2 cellular contexts compared by ENCODE assay signal in genomic region chr11:78588517-78588916, GRCh38.
TF ChIP-seq lines count a peak whose summit lies in the region.

No MANE protein-coding gene starts in this region.

TF ChIP-seq in HepG2, 621 proteins besides CTCF, POLR2A, EP300 and RAD21:
- no peak for TF ChIP-seq ZSCAN29 (CRISPR knock-in tag; conservative IDR thresholded peaks at IDR 0.05)
- TF ChIP-seq IKZF4 (CRISPR knock-in tag; IDR thresholded peaks at IDR 0.05; ENCODE audit: borderline replicate concordance, low read depth, not compliant biosample characterization), result no peak
- no peak for TF ChIP-seq HDAC1 (CRISPR knock-in tag; IDR thresholded peaks at IDR 0.05)
- TF ChIP-seq, protein P1, sequence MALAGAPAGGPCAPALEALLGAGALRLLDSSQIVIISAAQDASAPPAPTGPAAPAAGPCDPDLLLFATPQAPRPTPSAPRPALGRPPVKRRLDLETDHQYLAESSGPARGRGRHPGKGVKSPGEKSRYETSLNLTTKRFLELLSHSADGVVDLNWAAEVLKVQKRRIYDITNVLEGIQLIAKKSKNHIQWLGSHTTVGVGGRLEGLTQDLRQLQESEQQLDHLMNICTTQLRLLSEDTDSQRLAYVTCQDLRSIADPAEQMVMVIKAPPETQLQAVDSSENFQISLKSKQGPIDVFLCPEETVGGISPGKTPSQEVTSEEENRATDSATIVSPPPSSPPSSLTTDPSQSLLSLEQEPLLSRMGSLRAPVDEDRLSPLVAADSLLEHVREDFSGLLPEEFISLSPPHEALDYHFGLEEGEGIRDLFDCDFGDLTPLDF (CRISPR knock-in tag; IDR thresholded peaks at IDR 0.05), result no peak
- TF ChIP-seq ZNF234 (CRISPR knock-in tag; conservative IDR thresholded peaks at IDR 0.05), result no peak
- TF ChIP-seq KLF6 (CRISPR knock-in tag; IDR thresholded peaks at IDR 0.05), result no peak
- TF ChIP-seq, protein P2, sequence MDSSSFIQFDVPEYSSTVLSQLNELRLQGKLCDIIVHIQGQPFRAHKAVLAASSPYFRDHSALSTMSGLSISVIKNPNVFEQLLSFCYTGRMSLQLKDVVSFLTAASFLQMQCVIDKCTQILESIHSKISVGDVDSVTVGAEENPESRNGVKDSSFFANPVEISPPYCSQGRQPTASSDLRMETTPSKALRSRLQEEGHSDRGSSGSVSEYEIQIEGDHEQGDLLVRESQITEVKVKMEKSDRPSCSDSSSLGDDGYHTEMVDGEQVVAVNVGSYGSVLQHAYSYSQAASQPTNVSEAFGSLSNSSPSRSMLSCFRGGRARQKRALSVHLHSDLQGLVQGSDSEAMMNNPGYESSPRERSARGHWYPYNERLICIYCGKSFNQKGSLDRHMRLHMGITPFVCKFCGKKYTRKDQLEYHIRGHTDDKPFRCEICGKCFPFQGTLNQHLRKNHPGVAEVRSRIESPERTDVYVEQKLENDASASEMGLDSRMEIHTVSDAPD (CRISPR knock-in tag; IDR thresholded peaks at IDR 0.05), result no peak
- TF ChIP-seq, protein P3, sequence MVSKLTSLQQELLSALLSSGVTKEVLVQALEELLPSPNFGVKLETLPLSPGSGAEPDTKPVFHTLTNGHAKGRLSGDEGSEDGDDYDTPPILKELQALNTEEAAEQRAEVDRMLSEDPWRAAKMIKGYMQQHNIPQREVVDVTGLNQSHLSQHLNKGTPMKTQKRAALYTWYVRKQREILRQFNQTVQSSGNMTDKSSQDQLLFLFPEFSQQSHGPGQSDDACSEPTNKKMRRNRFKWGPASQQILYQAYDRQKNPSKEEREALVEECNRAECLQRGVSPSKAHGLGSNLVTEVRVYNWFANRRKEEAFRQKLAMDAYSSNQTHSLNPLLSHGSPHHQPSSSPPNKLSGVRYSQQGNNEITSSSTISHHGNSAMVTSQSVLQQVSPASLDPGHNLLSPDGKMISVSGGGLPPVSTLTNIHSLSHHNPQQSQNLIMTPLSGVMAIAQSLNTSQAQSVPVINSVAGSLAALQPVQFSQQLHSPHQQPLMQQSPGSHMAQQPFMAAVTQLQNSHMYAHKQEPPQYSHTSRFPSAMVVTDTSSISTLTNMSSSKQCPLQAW (CRISPR knock-in tag; IDR thresholded peaks at IDR 0.05), result no peak
- TF ChIP-seq RELA (CRISPR knock-in tag; IDR thresholded peaks at IDR 0.05), result no peak
- no peak for TF ChIP-seq ZNF136 (CRISPR knock-in tag; IDR thresholded peaks at IDR 0.05; ENCODE audit: low read depth)
- no peak for TF ChIP-seq REST (IDR thresholded peaks at IDR 0.05; ENCODE audit: borderline replicate concordance in 1 of 2, low read depth in 1 of 2, low read length in 2 of 2)
- no peak for TF ChIP-seq POGK (CRISPR knock-in tag; conservative IDR thresholded peaks at IDR 0.05)
- no peak for TF ChIP-seq SALL2 (CRISPR knock-in tag; IDR thresholded peaks at IDR 0.05)
- no peak for TF ChIP-seq NAIF1 (CRISPR knock-in tag; IDR thresholded peaks at IDR 0.05; ENCODE audit: borderline replicate concordance)
- no peak for TF ChIP-seq ZNF749 (CRISPR knock-in tag; IDR thresholded peaks at IDR 0.05; ENCODE audit: borderline replicate concordance)

TF ChIP-seq in K562, 482 proteins besides CTCF, POLR2A, EP300 and RAD21:
- TF ChIP-seq KAT8 (IDR thresholded peaks at IDR 0.05; ENCODE audit: low read depth) (no peak), HNRNPUL1 (IDR thresholded peaks at IDR 0.05; ENCODE audit: low read length) (no peak), MEIS2 (IDR thresholded peaks at IDR 0.05; ENCODE audit: partially characterized antibody) (no peak), RFX1 (IDR thresholded peaks at IDR 0.05) (no peak), NR4A1 (CRISPR knock-in tag; IDR thresholded peaks at IDR 0.05) (no peak), NR4A1 (tag; IDR thresholded peaks at IDR 0.05) (no peak), VEZF1 (CRISPR knock-in tag; IDR thresholded peaks at IDR 0.05) (peak; percentile 29; the same call in 1 of the 2 replicates), ZNF766 (CRISPR knock-in tag; conservative IDR thresholded peaks at IDR 0.05) (peak; percentile 82), NRF1 (conservative IDR thresholded peaks at IDR 0.05 in 1 of 2, IDR thresholded peaks at IDR 0.05 in 1 of 2) (no peak), RBM34 (IDR thresholded peaks at IDR 0.05; ENCODE audit: borderline replicate concordance, insufficient read depth, low read length) (no peak), ZNF277 (CRISPR knock-in tag; IDR thresholded peaks at IDR 0.05; ENCODE audit: borderline replicate concordance) (no peak), ZNF347 (CRISPR knock-in tag; IDR thresholded peaks at IDR 0.05; ENCODE audit: low read depth) (no peak), E2F6 (IDR thresholded peaks at IDR 0.05; ENCODE audit: borderline replicate concordance in 1 of 2, extremely low read depth in 1 of 2, insufficient read depth in 1 of 2, insufficient read length in 1 of 2, low read depth in 1 of 2, low read length in 1 of 2, poor library complexity in 1 of 2, severe bottlenecking in 1 of 2) (no peak), YBX1 (IDR thresholded peaks at IDR 0.05) (no peak), HMGN3 (IDR thresholded peaks at IDR 0.05; ENCODE audit: borderline replicate concordance, extremely low read depth, insufficient read length, low read depth, low read length) (no peak)
